In genomic region chr15:28934645-28935044, GRCh38 we compare ENCODE assay signal across 19 cellular contexts. TPM values are rescaled to one million over a fixed set of nuclear protein-coding genes. Genes with fewer than 3 reads are reported as not detected.
DNase-seq lines count a peak whose midpoint lies in the region; ATAC-seq, FAIRE-seq and TF ChIP-seq lines count a peak whose summit lies in the region.
"Had no signal": no experiment of that assay in that cellular context is flagged by ENCODE, and none has a peak within 500 bp of the region (broad histone marks: within the 10 kb centered on the region; RNA-seq: fewer than 3 reads in every experiment).

No MANE protein-coding gene starts in this region.

- ATAC-seq in K562 = peak; percentile 11; the same call in 2 of the 3 replicates
- ATAC-seq in GM19452 (IDR thresholded peaks at IDR 0.05; ENCODE audit: unreplicated experiment) = no peak

- H3K9me3 ChIP-seq in BLaER1 (peaks cover 5% of the 10 kb centered on the region; the same call in 1 of the 2 replicates), K562 (replicated peaks; ENCODE audit: control insufficient read depth, insufficient read depth, low read depth, low read length) (0 out of 2 replicates have a peak, but pooled peaks cover 5% of the 10 kb centered on the region), mesenchymal stem cell (ENCODE audit: control insufficient read depth, low read length) (no peaks in the 10 kb centered on the region)
- no peaks in the 10 kb centered on the region for H3K9me3 ChIP-seq in CD8-positive, alpha-beta memory T cell (ENCODE audit: low read length)
- H3K9me3 ChIP-seq: lower lobe of right lung, pancreas had no signal

- H3K9ac ChIP-seq in BLaER1 = no peak overlapping the region
- peak overlapping the region in 1 of 2 experiments; percentile 86; a peak in 2 of 4 replicates for H3K9ac ChIP-seq in K562 (ENCODE audit: insufficient read depth in 1 of 2, low read depth in 2 of 2, low read length in 2 of 2)
- no peak overlapping the region for H3K9ac ChIP-seq in mesenchymal stem cell (ENCODE audit: low read length)

- H3K79me1 ChIP-seq in mesenchymal stem cell (replicated peaks; ENCODE audit: low read length, poor library complexity, severe bottlenecking) = peaks cover 9% of the 10 kb centered on the region

- peaks cover 0 to 4% of the 10 kb centered on the region in 2 donors for H3K27me3 Mint-ChIP-seq in CD8-positive, alpha-beta memory T cell

- H3K4me3 ChIP-seq in BLaER1 (no peak overlapping the region), K562 (no peak overlapping the region), mesenchymal stem cell (ENCODE audit: insufficient read depth in 1 of 2, low read depth in 1 of 2, low read length in 2 of 2) (no peak overlapping the region)
- H3K4me3 ChIP-seq in CD8-positive, alpha-beta memory T cell (ENCODE audit: low read length) = no peak overlapping the region
- H3K4me3 ChIP-seq: lower lobe of right lung, pancreas had no signal

- H2BK15ac ChIP-seq in mesenchymal stem cell (ENCODE audit: low read depth, poor library complexity, severe bottlenecking) = peak overlapping the region; percentile 23

- peaks cover 0 to 19% (median 5%) of the 10 kb centered on the region in 3 donors for H3K36me3 Mint-ChIP-seq in CD8-positive, alpha-beta memory T cell

- H2BK120ac ChIP-seq in mesenchymal stem cell (ENCODE audit: low read depth, low read length) = no peak overlapping the region

- 83% methylated on average over 6 of the region's 6 CpGs for WGBS in K562 (ENCODE audit: insufficient coverage, low coverage, missing lambda C conversion rate)
- WGBS in mesenchymal stem cell = 96% methylated on average over 6 of the region's 6 CpGs

- H3K27ac ChIP-seq in BLaER1 (no peak overlapping the region), K562 (ENCODE audit: extremely low read depth, low read depth, low read length) (no peak overlapping the region), mesenchymal stem cell (ENCODE audit: low read length, poor library complexity, severe bottlenecking) (no peak overlapping the region)
- H3K27ac ChIP-seq in CD8-positive, alpha-beta memory T cell (ENCODE audit: low read depth, low read length) = peak overlapping the region; percentile 32
- H3K27ac ChIP-seq: lower lobe of right lung, pancreas, WERI-Rb-1 had no signal

- in situ Hi-C loops in K562 (cut with MboI) = no loop called here

- H3K4me1 Mint-ChIP-seq in CD8-positive, alpha-beta memory T cell = peaks cover 43 to 79% (median 55%) of the 10 kb centered on the region in 3 donors

- H2AK5ac ChIP-seq in mesenchymal stem cell (ENCODE audit: low read length, severe bottlenecking) = no peak overlapping the region

- FAIRE-seq in K562 (lab: Jason Lieb, UNC) = peak; percentile 15
- FAIRE-seq: pancreas had no signal

- peak overlapping the region; percentile 74 for H3K4me2 ChIP-seq in BLaER1
- H3K4me2 ChIP-seq in K562 (ENCODE audit: insufficient read depth, low read length) = no peak overlapping the region
- no peak overlapping the region for H3K4me2 ChIP-seq in mesenchymal stem cell (ENCODE audit: low read length, poor library complexity, severe bottlenecking)

- H2BK12ac ChIP-seq in mesenchymal stem cell (ENCODE audit: low read length in 2 of 2) = no peak overlapping the region

- no peak overlapping the region for H3K23ac ChIP-seq in mesenchymal stem cell (ENCODE audit: low read length in 2 of 2)

- H2AFZ ChIP-seq in K562 (ENCODE audit: low read depth, low read length) (no peak overlapping the region), mesenchymal stem cell (ENCODE audit: low read depth, low read length) (no peak overlapping the region)

- DNase-seq in CD8-positive, alpha-beta memory T cell = no peak
- DNase-seq in K562 (ENCODE audit: extremely low read depth in 1 of 4, low spot score in 3 of 4) (no peak), mesenchymal stem cell (no peak), SIG-M5 treated with dmso at 0.1 percent for 504 hours (lab: John Stamatoyannopoulos, UW; ENCODE audit: unreplicated experiment) (no peak), inferior parietal cortex (ENCODE audit: extremely low spot score) (no peak), LoVo (ENCODE audit: low spot score) (no peak)
- DNase-seq: DMS79, kidney glomerular epithelial cell, lower lobe of right lung, MM.1S, NCI-H1417 treated with DMSO at 0.1 percent for 48 hours, T1000, WERI-Rb-1 had no signal

- peaks cover 80% of the 10 kb centered on the region for H3K4me1 ChIP-seq in BLaER1
- H3K4me1 ChIP-seq in CD8-positive, alpha-beta memory T cell (ENCODE audit: insufficient read depth, low read length) = peaks cover 68% of the 10 kb centered on the region
- H3K4me1 ChIP-seq in K562 (replicated peaks in 1 of 2; ENCODE audit: control insufficient read depth in 2 of 2, insufficient read depth in 2 of 2, low read length in 2 of 2) = peaks cover 9 to 29% of the 10 kb centered on the region in 2 experiments
- peaks cover 2% of the 10 kb centered on the region for H3K4me1 ChIP-seq in mesenchymal stem cell (ENCODE audit: control insufficient read depth, insufficient read depth, low read depth, low read length)
- H3K4me1 ChIP-seq: lower lobe of right lung, pancreas had no signal

- H3K4me3 Mint-ChIP-seq in CD8-positive, alpha-beta memory T cell = no peak overlapping the region
- H3K4me3 Mint-ChIP-seq: activated naive CD4-positive, alpha-beta T cell treated with anti-CD3 and anti-CD28 coated beads for 36 hours; neural crest cell had no signal

- no peak for TF ChIP-seq EP300 in K562 (IDR thresholded peaks at IDR 0.05; ENCODE audit: low read length)

- peak overlapping the region; percentile 31 for H4K8ac ChIP-seq in mesenchymal stem cell (ENCODE audit: low read length)

- TF ChIP-seq POLR2A in K562 (conservative IDR thresholded peaks at IDR 0.05) = no peak

- TF ChIP-seq CTCF in K562 (IDR thresholded peaks at IDR 0.05 in 2 of 3, conservative IDR thresholded peaks at IDR 0.05 in 1 of 3; ENCODE audit: insufficient read depth in 2 of 3, low read depth in 1 of 3, low read length in 3 of 3) = no peak

- H3K79me2 ChIP-seq in K562 (ENCODE audit: control insufficient read depth, insufficient read depth, low read length) = peaks cover 29% of the 10 kb centered on the region

- no TSS peak for BruUV-seq in K562 (replicated peaks; lab: Mats Ljungman, UMichigan)

- peaks cover 29% of the 10 kb centered on the region for H4K20me1 ChIP-seq in BLaER1
- no peaks in the 10 kb centered on the region for H4K20me1 ChIP-seq in K562 (replicated peaks; ENCODE audit: control insufficient read depth, insufficient read depth, low read length)

- H3K27ac Mint-ChIP-seq in CD8-positive, alpha-beta memory T cell = peak overlapping the region in 2 of 8 donors; percentile 58 to 80
- H3K27ac Mint-ChIP-seq: activated naive CD4-positive, alpha-beta T cell treated with anti-CD3 and anti-CD28 coated beads for 36 hours; activated T-cell treated with anti-CD3 and anti-CD28 coated beads, Interleukin-2, amount 50 U/mL, for 72 hours had no signal

- intact Hi-C loops in K562 (cut with micrococcal nuclease) = no loop called here

- CTCF ChIA-PET in CD8-positive, alpha-beta memory T cell (lab: Charles Lee) = interaction anchor here (0.6 to 4.9 kb wide), 19 partner anchors 10 to 158 kb away, joined by 3 to 31 read pairs (median 4); partner anchors contain the start of gene APBA2
- CTCF ChIA-PET in K562 (lab: Yijun Ruan, JAX; ENCODE audit: low intra/inter-chr PET ratio) = interaction anchor here (0.7 kb wide), 1 partner anchor 41 kb away, joined by 4 read pairs; no protein-coding TSS in a partner anchor

- TF ChIP-seq RAD21 in K562 (CRISPR knock-in tag; conservative IDR thresholded peaks at IDR 0.05 in 1 of 2, IDR thresholded peaks at IDR 0.05 in 1 of 2) = no peak

- no peak overlapping the region for H2BK5ac ChIP-seq in mesenchymal stem cell (ENCODE audit: low read depth, low read length, poor library complexity, severe bottlenecking)

- POLR2A ChIA-PET in CD8-positive, alpha-beta memory T cell (lab: Charles Lee) = no interaction called here
- POLR2A ChIA-PET in K562 (lab: Yijun Ruan, JAX) = interaction anchor here (1.0 kb wide), 1 partner anchor 23 kb away, joined by 3 read pairs; no protein-coding TSS in a partner anchor

- H3K18ac ChIP-seq in mesenchymal stem cell (ENCODE audit: low read depth in 1 of 2, low read length in 2 of 2) = no peak overlapping the region

- no peak overlapping the region for H3K14ac ChIP-seq in mesenchymal stem cell (ENCODE audit: low read length in 2 of 2)

- no peaks in the 10 kb centered on the region for H3K9me3 Mint-ChIP-seq in CD8-positive, alpha-beta memory T cell
- H3K9me3 Mint-ChIP-seq: activated T-cell treated with anti-CD3 and anti-CD28 coated beads, Interleukin-2, amount 50 U/mL, for 72 hours had no signal

- H3K36me3 ChIP-seq in BLaER1 (peaks cover 5% of the 10 kb centered on the region; the same call in 1 of the 2 replicates), K562 (ENCODE audit: control insufficient read depth, insufficient read depth, low read length) (no peaks in the 10 kb centered on the region), mesenchymal stem cell (ENCODE audit: control insufficient read depth in 1 of 2, insufficient read depth in 2 of 2, low read depth in 1 of 2, low read length in 2 of 2) (no peaks in the 10 kb centered on the region)
- H3K36me3 ChIP-seq in CD8-positive, alpha-beta memory T cell (ENCODE audit: insufficient read depth, low read length) = peaks cover 4% of the 10 kb centered on the region
- H3K36me3 ChIP-seq: lower lobe of right lung, pancreas, WERI-Rb-1 had no signal

- H3K27me3 ChIP-seq in BLaER1 (no peaks in the 10 kb centered on the region), K562 (ENCODE audit: control insufficient read depth in 2 of 2, insufficient read depth in 2 of 2, low read length in 2 of 2) (no peaks in the 10 kb centered on the region), mesenchymal stem cell (ENCODE audit: control insufficient read depth in 1 of 2, insufficient read depth in 1 of 2, low read length in 2 of 2) (peaks cover 0 to 10% of the 10 kb centered on the region in 2 experiments)
- no peaks in the 10 kb centered on the region for H3K27me3 ChIP-seq in CD8-positive, alpha-beta memory T cell (ENCODE audit: insufficient read depth, low read length, poor library complexity, severe bottlenecking)
- H3K27me3 ChIP-seq: pancreas had no signal

- no peaks in the 10 kb centered on the region for H3K9me1 ChIP-seq in K562 (ENCODE audit: control insufficient read depth, insufficient read depth, low read length)

- peak overlapping the region; percentile 54 for H4K91ac ChIP-seq in mesenchymal stem cell (ENCODE audit: low read length)

- no peak overlapping the region for H3K4ac ChIP-seq in mesenchymal stem cell (ENCODE audit: low read depth in 1 of 2, low read length in 2 of 2)

RNA-seq across cellular contexts. Expression of gene APBA2, which starts 48.9 kb away (rescaled TPM):
- total RNA-seq in CD8-positive, alpha-beta memory T cell = 10 to 100 TPM; 15.7 to 18.0 TPM
- 38.8 TPM for polyA plus RNA-seq in CD8-positive, alpha-beta memory T cell
- 105 and 234 TPM in 2 replicates for total RNA-seq in K562 (2011; cell fraction: chromatin; rRNA removed; ENCODE audit: low replicate concordance)
- 91.2 and 97.2 TPM in 2 replicates for total RNA-seq in K562 (2011; cell fraction: nucleolus; rRNA removed)
- 85.9 and 89.9 TPM in 2 replicates for total RNA-seq in K562 (2011; cell fraction: nucleoplasm; rRNA removed)
- 40.9 and 46.5 TPM in 2 replicates for total RNA-seq in K562 (2014; rRNA removed)
- total RNA-seq in K562 (2014; rRNA removed; fragmentation: Illumina TruSeq; extraction: Trizol) = 10.4 and 13.6 TPM in 2 replicates
- total RNA-seq in K562 (2015; rRNA removed; fragmentation: Illumina TruSeq; extraction: Trizol) = 25.2 and 26.2 TPM in 2 replicates
- 30.8 and 32.5 TPM in 2 replicates for total RNA-seq in K562 (2021)
- 27.8 and 36.1 TPM in 2 replicates for polyA plus RNA-seq in K562 (2011; rRNA removed)
- 27.5 and 45.8 TPM in 2 replicates for polyA plus RNA-seq in K562 (2011; cell fraction: cytosol; rRNA removed)
- polyA plus RNA-seq in K562 (2011; cell fraction: nucleus; rRNA removed) = 70.5 and 109 TPM in 2 replicates
- 25.0 and 39.9 TPM in 2 replicates for polyA plus RNA-seq in K562 (2012)
- 17.1 and 25.2 TPM in 2 replicates for polyA plus RNA-seq in K562 (2014; fragmentation: Illumina TruSeq; extraction: Trizol)
- polyA plus RNA-seq in K562 (2014; fragmentation: Nextera tagmentation; extraction: Ambion mirVana) = under 1 TPM; 0.24 to 0.35 TPM
- 30.7 and 37.1 TPM in 2 replicates for polyA plus RNA-seq in K562 (2014; rRNA removed)
- polyA minus RNA-seq in K562 (2011; rRNA and poly(A)+ RNA removed) = 21.7 and 35.1 TPM in 2 replicates
- 28.8 and 31.9 TPM in 2 replicates for polyA minus RNA-seq in K562 (2011; cell fraction: cytosol; rRNA and poly(A)+ RNA removed)
- polyA minus RNA-seq in K562 (2011; cell fraction: nucleus; rRNA and poly(A)+ RNA removed) = 25.7 and 46.8 TPM in 2 replicates
- 22.0 TPM for polyA plus RNA-seq in mesenchymal stem cell (2013, experiment 1 of 2)
- polyA plus RNA-seq in mesenchymal stem cell (2013, experiment 2 of 2) = 21.3 TPM
